Comparison of ENCODE assay signal across 16 cellular contexts in genomic region chr7:113405296-113406056, GRCh38.
DNase-seq lines count a peak whose midpoint lies in the region; ATAC-seq and TF ChIP-seq lines count a peak whose summit lies in the region.
"Had no signal": no experiment of that assay in that cellular context is flagged by ENCODE, and none has a peak within 500 bp of the region (broad histone marks: within the 10 kb centered on the region; RNA-seq: fewer than 3 reads in every experiment).

No MANE protein-coding gene starts in this region.

- H2AFZ ChIP-seq in SK-N-SH (ENCODE audit: low read depth), result no peak overlapping the region

- H3K27ac Mint-ChIP-seq in glutamatergic neuron (ENCODE audit: unreplicated experiment) (no peak overlapping the region), nephron (peak overlapping the region; percentile 25 to 77 (median 26))
- H3K27ac Mint-ChIP-seq: CD14-positive monocyte; CD8-positive, alpha-beta T cell had no signal

- no peaks in the 10 kb centered on the region for H3K79me2 ChIP-seq in SK-N-SH (ENCODE audit: insufficient read depth)

- no peak overlapping the region for H3K9ac ChIP-seq in SK-N-SH

- peaks cover 0 to 2% of the 10 kb centered on the region in 2 experiments; a peak in 1 of 4 replicates for H3K4me1 ChIP-seq in SK-N-SH (ENCODE audit: control insufficient read depth in 1 of 2, insufficient read depth in 2 of 2, low read depth in 1 of 2, low read length in 1 of 2)
- H3K4me1 ChIP-seq in gastrocnemius medialis, result no peaks in the 10 kb centered on the region
- no peaks in the 10 kb centered on the region for H3K4me1 ChIP-seq in Peyer's patch

- TF ChIP-seq CTCF in SK-N-SH (IDR thresholded peaks at IDR 0.05) (peak; percentile 8; the same call in 1 of the 2 replicates), glutamatergic neuron (IDR thresholded peaks at IDR 0.05; ENCODE audit: partially characterized antibody, unreplicated experiment) (peak; percentile 35), nephron (IDR thresholded peaks at IDR 0.05; ENCODE audit: unreplicated experiment in 3 of 3) (no peak), gastrocnemius medialis (IDR thresholded peaks at IDR 0.05 in 4 of 5, conservative IDR thresholded peaks at IDR 0.05 in 1 of 5) (no peak), Peyer's patch (IDR thresholded peaks at IDR 0.05) (no peak)

- no peaks in the 10 kb centered on the region for H3K36me3 ChIP-seq in SK-N-SH (replicated peaks in 1 of 2; ENCODE audit: control insufficient read depth in 1 of 2, insufficient read depth in 2 of 2, low read length in 1 of 2)
- no peaks in the 10 kb centered on the region for H3K36me3 ChIP-seq in gastrocnemius medialis
- H3K36me3 ChIP-seq in Peyer's patch, result no peaks in the 10 kb centered on the region

- H3K27me3 ChIP-seq in SK-N-SH (ENCODE audit: insufficient read depth) (no peaks in the 10 kb centered on the region), gastrocnemius medialis (no peaks in the 10 kb centered on the region), Peyer's patch (no peaks in the 10 kb centered on the region)

- in situ Hi-C loops in gastrocnemius medialis (cut with MboI; ENCODE audit: low sequenced_read_pairs in 4 of 4), result loop anchor here in 3 of 4 donors (10.0 to 25.0 kb wide), 3 partner anchors 289 to 868 kb away; no protein-coding TSS in a partner anchor

- DNase-seq in SK-N-SH (no peak), glutamatergic neuron (no peak), NCI-H2196 treated with DMSO at 0.1 percent for 48 hours (lab: John Stamatoyannopoulos, UW; ENCODE audit: unreplicated experiment) (no peak), gastrocnemius medialis (no peak), Peyer's patch (no peak), SIG-M5 treated with dmso at 0.1 percent for 504 hours (lab: John Stamatoyannopoulos, UW; ENCODE audit: unreplicated experiment) (no peak)
- DNase-seq: CD8-positive, alpha-beta T cell; COR-L47; DMS153; DMS79 treated with DMSO at 0.1 percent for 48 hours; EL; GOT3 had no signal

- H3K4me2 ChIP-seq in SK-N-SH, result no peak overlapping the region

- no peak overlapping the region for H3K4me3 Mint-ChIP-seq in glutamatergic neuron (ENCODE audit: unreplicated experiment)
- H3K4me3 Mint-ChIP-seq in nephron, result no peak overlapping the region
- H3K4me3 Mint-ChIP-seq: CD14-positive monocyte; CD8-positive, alpha-beta T cell had no signal

- no peaks in the 10 kb centered on the region for H3K9me2 ChIP-seq in SK-N-SH

- TF ChIP-seq RAD21 in SK-N-SH (IDR thresholded peaks at IDR 0.05; ENCODE audit: low read length), result no peak

- WGBS in SK-N-SH (ENCODE audit: low lambda C conversion rate), result 63% methylated on average over 4 of the region's 4 CpGs

- no peaks in the 10 kb centered on the region for H4K20me1 ChIP-seq in SK-N-SH (ENCODE audit: insufficient read depth)

- peaks cover 14% of the 10 kb centered on the region for H3K4me1 Mint-ChIP-seq in glutamatergic neuron (ENCODE audit: low read depth, unreplicated experiment)
- H3K4me1 Mint-ChIP-seq in nephron, result peaks cover 9% of the 10 kb centered on the region
- H3K4me1 Mint-ChIP-seq: CD14-positive monocyte had no signal

- ATAC-seq in SK-N-SH treated with all-trans-retinoic acid at 6 μM for 48 hours (no peak), gastrocnemius medialis (no peak)
- ATAC-seq: CD8-positive, alpha-beta T cell had no signal

- no peak for TF ChIP-seq EP300 in SK-N-SH (IDR thresholded peaks at IDR 0.05; ENCODE audit: borderline replicate concordance in 1 of 2, low read depth in 1 of 2, low read length in 1 of 2)

- CTCF ChIA-PET in SK-N-SH (lab: Yijun Ruan, JAX), result interaction anchor here (1.1 to 1.9 kb wide), 4 partner anchors 16 to 392 kb away, joined by 3 to 11 read pairs (median 4); no protein-coding TSS in a partner anchor

- H3K9me3 Mint-ChIP-seq in glutamatergic neuron (ENCODE audit: unreplicated experiment), result peaks cover 3% of the 10 kb centered on the region
- no peaks in the 10 kb centered on the region for H3K9me3 Mint-ChIP-seq in nephron
- H3K9me3 Mint-ChIP-seq: CD14-positive monocyte; CD8-positive, alpha-beta T cell had no signal

- no peak for TF ChIP-seq POLR2A in gastrocnemius medialis (IDR thresholded peaks at IDR 0.05)
- no peak for TF ChIP-seq POLR2A in Peyer's patch (IDR thresholded peaks at IDR 0.05)

- no peaks in the 10 kb centered on the region for H3F3A ChIP-seq in SK-N-SH (replicated peaks; ENCODE audit: insufficient read depth)

- peaks cover 1% of the 10 kb centered on the region for H3K27me3 Mint-ChIP-seq in glutamatergic neuron (ENCODE audit: unreplicated experiment)
- peaks cover 4% of the 10 kb centered on the region for H3K27me3 Mint-ChIP-seq in nephron (ENCODE audit: low read depth)

- no peak overlapping the region for H3K4me3 ChIP-seq in SK-N-SH (ENCODE audit: low read depth in 2 of 2, low read length in 1 of 2)
- H3K4me3 ChIP-seq in gastrocnemius medialis, result no peak overlapping the region
- no peak overlapping the region for H3K4me3 ChIP-seq in Peyer's patch

- POLR2A ChIA-PET in SK-N-SH (lab: Yijun Ruan, JAX), result no interaction called here

- H3K27ac ChIP-seq in SK-N-SH (ENCODE audit: low read depth in 2 of 2, low read length in 1 of 2), result no peak overlapping the region
- H3K27ac ChIP-seq in gastrocnemius medialis, result no peak overlapping the region
- H3K27ac ChIP-seq in Peyer's patch, result no peak overlapping the region
- H3K27ac ChIP-seq: 22Rv1 had no signal

- no peaks in the 10 kb centered on the region for H3K36me3 Mint-ChIP-seq in glutamatergic neuron (ENCODE audit: unreplicated experiment)
- no peaks in the 10 kb centered on the region for H3K36me3 Mint-ChIP-seq in nephron (ENCODE audit: low read depth)
- H3K36me3 Mint-ChIP-seq: CD14-positive monocyte; CD8-positive, alpha-beta T cell had no signal

- intact Hi-C loops in gastrocnemius medialis (cut with DNase I; ENCODE audit: low total_unique reads), result no loop called here

- H3K9me3 ChIP-seq in SK-N-SH (no peaks in the 10 kb centered on the region), gastrocnemius medialis (no peaks in the 10 kb centered on the region), Peyer's patch (no peaks in the 10 kb centered on the region)

TF ChIP-seq in SK-N-SH, 30 proteins besides CTCF, POLR2A, EP300 and RAD21 (continues in another document):
- TF ChIP-seq POLR2AphosphoS5 (IDR thresholded peaks at IDR 0.05; ENCODE audit: low read depth, low read length), result no peak
- TF ChIP-seq JUND (IDR thresholded peaks at IDR 0.05), result no peak
- no peak for TF ChIP-seq CHD2 (IDR thresholded peaks at IDR 0.05; ENCODE audit: low read length, partially characterized antibody)
- no peak for TF ChIP-seq ZBTB33 (IDR thresholded peaks at IDR 0.05; ENCODE audit: borderline replicate concordance, low read depth)
- no peak for TF ChIP-seq FOXM1 (IDR thresholded peaks at IDR 0.05; ENCODE audit: low read depth)
- TF ChIP-seq NRF1 (IDR thresholded peaks at IDR 0.05; ENCODE audit: low read depth, low read length), result no peak
- no peak for TF ChIP-seq FOSL2 (IDR thresholded peaks at IDR 0.05; ENCODE audit: borderline replicate concordance, low read depth)
- no peak for TF ChIP-seq TEAD4 (IDR thresholded peaks at IDR 0.05; ENCODE audit: borderline replicate concordance, insufficient read depth)

TF ChIP-seq in SK-N-SH treated with all-trans-retinoic acid at 6 μM for 48 hours, 23 proteins besides CTCF, POLR2A, EP300 and RAD21:
- TF ChIP-seq ZNF8 (CRISPR knock-in tag; IDR thresholded peaks at IDR 0.05) (no peak), ARNTL (CRISPR knock-in tag; IDR thresholded peaks at IDR 0.05; ENCODE audit: borderline replicate concordance, low read depth) (no peak), RARB (CRISPR knock-in tag; IDR thresholded peaks at IDR 0.05) (no peak), PPARA (CRISPR knock-in tag; IDR thresholded peaks at IDR 0.05; ENCODE audit: borderline replicate concordance) (no peak), TSHZ2 (CRISPR knock-in tag; IDR thresholded peaks at IDR 0.05) (no peak), ZFP3 (CRISPR knock-in tag; IDR thresholded peaks at IDR 0.05) (no peak), TCF4 (CRISPR knock-in tag; IDR thresholded peaks at IDR 0.05; ENCODE audit: borderline replicate concordance) (no peak), ZNF565 (CRISPR knock-in tag; conservative IDR thresholded peaks at IDR 0.05; ENCODE audit: low read depth) (no peak), CSRNP3 (CRISPR knock-in tag; IDR thresholded peaks at IDR 0.05) (no peak)

Comparison
In these comparisons a context has a peak if more than half of its experiments do, and no peak if none do; other contexts are left out.
1. CTCF ChIP-seq: peak in SK-N-SH (single experiment) and glutamatergic neuron (single experiment); none in nephron (0 of 3), gastrocnemius medialis (0 of 5) and Peyer's patch (0 of 6).